In the genomic region with DNA sequence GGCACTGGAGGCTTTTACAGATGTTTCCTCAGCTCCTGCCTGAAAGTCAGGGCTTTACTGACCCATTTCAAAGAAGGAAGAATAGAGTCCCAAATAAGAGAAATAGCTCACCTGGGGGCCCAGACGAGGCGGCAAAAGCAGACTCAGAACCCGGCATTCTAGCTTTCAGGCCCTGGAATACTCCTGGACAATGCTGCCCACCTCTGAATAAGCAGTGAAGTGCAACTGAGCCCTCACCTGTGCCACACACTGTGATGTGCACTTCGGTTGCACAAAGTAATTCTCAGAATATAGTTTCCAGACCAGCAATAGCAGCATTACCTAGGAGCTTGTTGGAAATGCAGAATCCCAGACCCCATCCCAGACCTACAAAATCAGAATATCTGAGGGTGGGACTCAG, we compare ENCODE assay signal across 26 cellular contexts. TPM values are rescaled to one million over a fixed set of nuclear protein-coding genes. Genes with fewer than 3 reads are reported as not detected.
"Had no signal": no experiment of that assay in that cellular context is flagged by ENCODE, and none has a peak within 500 bp of the region (broad histone marks: within the 10 kb centered on the region; RNA-seq: fewer than 3 reads in every experiment).

No MANE protein-coding gene starts in this region.

- H3K9me3 Mint-ChIP-seq: activated naive CD4-positive, alpha-beta T cell treated with anti-CD3 and anti-CD28 coated beads, Interleukin-2, amount 50 U/mL, for 72 hours; activated T-cell treated with anti-CD3 and anti-CD28 coated beads, Interleukin-2, amount 50 U/mL, for 24 hours; activated T-helper 17 cell treated with anti-CD3 and anti-CD28 coated beads, Interleukin-2, amount 50 U/mL, for 72 hours; effector memory CD8-positive, alpha-beta T cell; immature natural killer cell; naive thymus-derived CD4-positive, alpha-beta T cell; neural crest cell; stimulated activated naive CD8-positive, alpha-beta T cell treated with anti-CD3 and anti-CD28 coated beads, Interleukin-15, Interleukin-2, amounts not matched to agents 100 ng/mL and 50 ng/mL, for 24 hours had no signal

- H3K9me3 ChIP-seq: adrenal gland, ascending aorta, esophagus muscularis mucosa, tibial nerve had no signal

- H3K4me3 Mint-ChIP-seq: activated T-cell treated with anti-CD3 and anti-CD28 coated beads, Interleukin-2, amount 50 U/mL, for 24 hours; activated T-helper 17 cell treated with anti-CD3 and anti-CD28 coated beads, Interleukin-2, amount 50 U/mL, for 72 hours; effector memory CD8-positive, alpha-beta T cell; immature natural killer cell; naive thymus-derived CD4-positive, alpha-beta T cell; neural crest cell; stimulated activated naive CD8-positive, alpha-beta T cell treated with anti-CD3 and anti-CD28 coated beads, Interleukin-15, Interleukin-2, amounts not matched to agents 100 ng/mL and 50 ng/mL, for 24 hours had no signal

- H3K27me3 Mint-ChIP-seq: progenitor cell of endocrine pancreas; stimulated activated naive CD8-positive, alpha-beta T cell treated with anti-CD3 and anti-CD28 coated beads, Interleukin-15, Interleukin-2, amounts not matched to agents 100 ng/mL and 50 ng/mL, for 24 hours had no signal

- H3K79me2 ChIP-seq: hepatocyte had no signal

- H3K27me3 ChIP-seq: adrenal gland, ascending aorta, brain microvascular endothelial cell, dorsolateral prefrontal cortex, esophagus muscularis mucosa, hepatocyte, tibial nerve had no signal

- H3K36me3 ChIP-seq: adrenal gland, ascending aorta, brain microvascular endothelial cell, esophagus muscularis mucosa, tibial nerve had no signal

- H3K4me1 ChIP-seq: adrenal gland, ascending aorta, tibial nerve had no signal

- H3K27ac ChIP-seq: adrenal gland, ascending aorta, brain microvascular endothelial cell, dorsolateral prefrontal cortex, esophagus muscularis mucosa, hepatocyte, tibial nerve, VCaP had no signal

- H3K4me3 ChIP-seq: adrenal gland, ascending aorta, dorsolateral prefrontal cortex, esophagus muscularis mucosa, hepatocyte, lung, tibial nerve had no signal

- ATAC-seq: activated naive CD4-positive, alpha-beta T cell treated with anti-CD3 and anti-CD28 coated beads, Interleukin-2, amount 50 U/mL, for 72 hours; activated T-helper 17 cell treated with anti-CD3 and anti-CD28 coated beads, Interleukin-2, amount 50 U/mL, for 72 hours; effector memory CD8-positive, alpha-beta T cell; left lobe of liver had no signal

- DNase-seq: activated CD8-positive, alpha-beta memory T cell treated with anti-CD3 and anti-CD28 coated beads for 24 hours; activated CD8-positive, alpha-beta memory T cell treated with anti-CD3 and anti-CD28 coated beads, Interleukin-2, amount 50 U/mL, for 4 hours; activated T-cell treated with anti-CD3 and anti-CD28 coated beads, Interleukin-2, amount 50 U/mL, for 24 hours; adrenal gland; brain microvascular endothelial cell; central memory CD4-positive, alpha-beta T cell; dorsolateral prefrontal cortex; effector memory CD8-positive, alpha-beta T cell; glutamatergic neuron; immature natural killer cell; naive thymus-derived CD4-positive, alpha-beta T cell; retina; stimulated activated CD4-positive, alpha-beta T cell treated with anti-CD3 and anti-CD28 coated beads, Interleukin-12 subunit alpha, Interleukin-12 subunit beta, amount 100 ng/mL, for 4 hours; stimulated activated CD4-positive, alpha-beta T cell treated with anti-CD3 and anti-CD28 coated beads, Interleukin-4, amount 100 ng/mL, for 4 hours had no signal

- H3K36me3 Mint-ChIP-seq: activated naive CD4-positive, alpha-beta T cell treated with anti-CD3 and anti-CD28 coated beads, Interleukin-2, amount 50 U/mL, for 72 hours; immature natural killer cell; naive thymus-derived CD4-positive, alpha-beta T cell had no signal

- H2AFZ ChIP-seq: hepatocyte had no signal

- H3K27ac Mint-ChIP-seq: activated naive CD4-positive, alpha-beta T cell treated with anti-CD3 and anti-CD28 coated beads, Interleukin-2, amount 50 U/mL, for 72 hours; activated T-cell treated with anti-CD3 and anti-CD28 coated beads, Interleukin-2, amount 50 U/mL, for 24 hours; activated T-helper 17 cell treated with anti-CD3 and anti-CD28 coated beads, Interleukin-2, amount 50 U/mL, for 72 hours; effector memory CD8-positive, alpha-beta T cell; immature natural killer cell; progenitor cell of endocrine pancreas; stimulated activated naive CD8-positive, alpha-beta T cell treated with anti-CD3 and anti-CD28 coated beads, Interleukin-15, Interleukin-2, amounts not matched to agents 100 ng/mL and 50 ng/mL, for 24 hours had no signal

- H3K4me1 Mint-ChIP-seq: activated T-helper 17 cell treated with anti-CD3 and anti-CD28 coated beads, Interleukin-2, amount 50 U/mL, for 72 hours; immature natural killer cell; naive thymus-derived CD4-positive, alpha-beta T cell had no signal

- H3K4me2 ChIP-seq: hepatocyte had no signal

RNA-seq across cellular contexts. Expression of a gene that starts 54.6 kb away (rescaled TPM):
- total RNA-seq: activated T-helper 17 cell treated with anti-CD3 and anti-CD28 coated beads, Interleukin-2, amount 50 U/mL, for 72 hours; naive thymus-derived CD4-positive, alpha-beta T cell had no signal
- polyA plus RNA-seq: immature natural killer cell; naive thymus-derived CD4-positive, alpha-beta T cell had no signal
